ENCODE assay signal across 10 cellular contexts in genomic region chr15:63938486-63939061, GRCh38.
DNase-seq lines count a peak whose midpoint lies in the region; ATAC-seq and TF ChIP-seq lines count a peak whose summit lies in the region.
"Had no signal": no experiment of that assay in that cellular context is flagged by ENCODE, and none has a peak within 500 bp of the region (broad histone marks: within the 10 kb centered on the region; RNA-seq: fewer than 3 reads in every experiment).

No MANE protein-coding gene starts in this region.

- H3K36me3 Mint-ChIP-seq in T-helper 1 cell treated with Interleukin-12 subunit alpha and Interleukin-12 subunit beta and Interleukin-4 antibody, amounts not matched to agents 30 μg/mL and 1 μg/mL, for 36 hours (ENCODE audit: low read depth): peaks cover 13% of the 10 kb centered on the region
- peaks cover 15% of the 10 kb centered on the region for H3K36me3 Mint-ChIP-seq in effector memory CD8-positive, alpha-beta T cell (ENCODE audit: insufficient read depth)
- H3K36me3 Mint-ChIP-seq in mesothelial cell of epicardium: no peaks in the 10 kb centered on the region

- ATAC-seq in effector memory CD8-positive, alpha-beta T cell (replicated peaks): no peak
- ATAC-seq in GM19395 (IDR thresholded peaks at IDR 0.05; ENCODE audit: unreplicated experiment): no peak

- TF ChIP-seq CTCF in mesothelial cell of epicardium (IDR thresholded peaks at IDR 0.05; ENCODE audit: unreplicated experiment): no peak

- peak; percentile 22 for DNase-seq in EH (ENCODE audit: low read depth)
- no peak for DNase-seq in effector memory CD8-positive, alpha-beta T cell
- no peak for DNase-seq in T-helper 9 cell
- DNase-seq in SHP77 (lab: John Stamatoyannopoulos, UW): no peak
- DNase-seq in mesothelial cell of epicardium (ENCODE audit: low spot score in 2 of 2, unreplicated experiment in 2 of 2): no peak

- H3K4me1 Mint-ChIP-seq in T-helper 1 cell treated with Interleukin-12 subunit alpha and Interleukin-12 subunit beta and Interleukin-4 antibody, amounts not matched to agents 30 μg/mL and 1 μg/mL, for 36 hours (ENCODE audit: low read depth): peaks cover 62% of the 10 kb centered on the region
- H3K4me1 Mint-ChIP-seq in effector memory CD8-positive, alpha-beta T cell (ENCODE audit: low read depth in 2 of 2): peaks cover 41 to 45% of the 10 kb centered on the region in 2 donors
- peaks cover 2% of the 10 kb centered on the region for H3K4me1 Mint-ChIP-seq in mesothelial cell of epicardium

- peak overlapping the region in 12 of 21 experiments; percentile 6 to 80 (median 46) for H3K27ac ChIP-seq in skin epidermis
- H3K27ac ChIP-seq: SK-N-MC had no signal

- H3K4me3 ChIP-seq in skin epidermis: no peak overlapping the region
- H3K4me3 ChIP-seq: adrenal gland, SK-N-MC had no signal

- H3K27me3 Mint-ChIP-seq in T-helper 1 cell treated with Interleukin-12 subunit alpha and Interleukin-12 subunit beta and Interleukin-4 antibody, amounts not matched to agents 30 μg/mL and 1 μg/mL, for 36 hours (ENCODE audit: low read depth): no peaks in the 10 kb centered on the region
- H3K27me3 Mint-ChIP-seq in effector memory CD8-positive, alpha-beta T cell: no peaks in the 10 kb centered on the region
- no peaks in the 10 kb centered on the region for H3K27me3 Mint-ChIP-seq in mesothelial cell of epicardium (ENCODE audit: low read depth)

- peak overlapping the region; percentile 58 for H3K4me3 Mint-ChIP-seq in T-helper 1 cell treated with Interleukin-12 subunit alpha and Interleukin-12 subunit beta and Interleukin-4 antibody, amounts not matched to agents 30 μg/mL and 1 μg/mL, for 36 hours
- peak overlapping the region; percentile 70 to 74 for H3K4me3 Mint-ChIP-seq in effector memory CD8-positive, alpha-beta T cell
- H3K4me3 Mint-ChIP-seq in mesothelial cell of epicardium: no peak overlapping the region

- peaks cover 5% of the 10 kb centered on the region for H3K9me3 Mint-ChIP-seq in T-helper 1 cell treated with Interleukin-12 subunit alpha and Interleukin-12 subunit beta and Interleukin-4 antibody, amounts not matched to agents 30 μg/mL and 1 μg/mL, for 36 hours
- H3K9me3 Mint-ChIP-seq in effector memory CD8-positive, alpha-beta T cell: no peaks in the 10 kb centered on the region
- no peaks in the 10 kb centered on the region for H3K9me3 Mint-ChIP-seq in mesothelial cell of epicardium

- H3K27ac Mint-ChIP-seq in T-helper 1 cell treated with Interleukin-12 subunit alpha and Interleukin-12 subunit beta and Interleukin-4 antibody, amounts not matched to agents 30 μg/mL and 1 μg/mL, for 36 hours: peak overlapping the region; percentile 71
- H3K27ac Mint-ChIP-seq in effector memory CD8-positive, alpha-beta T cell: peak overlapping the region; percentile 94 to 98
- H3K27ac Mint-ChIP-seq in mesothelial cell of epicardium: no peak overlapping the region
